8 cellular contexts compared by ENCODE assay signal in the genomic region with DNA sequence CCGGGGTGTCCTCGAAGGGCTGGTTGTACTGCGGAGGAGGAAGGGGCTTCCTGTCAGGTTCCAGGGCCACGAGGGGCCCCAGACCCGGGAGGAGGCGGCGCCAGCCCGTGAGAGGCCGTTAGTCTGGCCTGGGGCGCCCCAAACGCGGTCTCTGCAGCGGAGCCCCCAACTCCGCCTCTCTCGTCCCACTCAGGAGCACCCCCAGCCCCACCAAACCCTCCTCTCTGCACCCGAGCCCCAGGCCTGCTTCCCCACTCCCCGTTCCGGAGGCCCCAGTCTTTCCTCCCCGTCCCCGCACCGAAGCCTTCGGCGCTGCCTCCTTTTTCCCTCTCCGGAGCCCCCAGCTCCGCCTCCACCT. TPM values are rescaled to one million over a fixed set of nuclear protein-coding genes. Genes with fewer than 3 reads are reported as not detected.
A peak's percentile ranks its signal among the peaks of the same experiment; 100 is the strongest.
DNase-seq lines count a peak whose midpoint lies in the region; ATAC-seq, FAIRE-seq and TF ChIP-seq lines count a peak whose summit lies in the region.

No MANE protein-coding gene starts in this region.

- WGBS in heart right ventricle, 2 donors, result 0 to 1% methylated on average over 25 of the region's 25 CpGs
- under 1% methylated on average over 19 of the region's 25 CpGs for WGBS in HepG2 (ENCODE audit: low lambda C conversion rate)
- WGBS in upper lobe of left lung, 2 donors, result 3% methylated on average over 20 to 25 of the region's 25 CpGs

- peaks cover 2% of the 10 kb centered on the region for H3K27me3 Mint-ChIP-seq in activated T-helper 2 cell treated with anti-CD3 and anti-CD28 coated beads, Interferon-gamma antibody, Interleukin-2, Interleukin-4, amounts not matched to agents 10 μg/mL and 5 μg/mL and 100 μg/mL, durations not matched to agents 14 hours and 24 hours and 36 hours (ENCODE audit: low read depth)

- BruUV-seq in HepG2 (replicated peaks; lab: Mats Ljungman, UMichigan), result no TSS peak

- POLR2A ChIA-PET in HepG2 (lab: Yijun Ruan, JAX), result no interaction called here

- CTCF ChIA-PET in HepG2 (lab: Yijun Ruan, JAX; ENCODE audit: low intra/inter-chr PET ratio, low total read pairs), result no interaction called here

- peaks cover 3 to 28% (median 9%) of the 10 kb centered on the region in 9 donors for H3K4me1 ChIP-seq in heart right ventricle
- peaks cover 48% of the 10 kb centered on the region for H3K4me1 ChIP-seq in HepG2 (ENCODE audit: insufficient read depth, low read length)
- H3K4me1 ChIP-seq in upper lobe of left lung, result peaks cover 9 to 20% (median 11%) of the 10 kb centered on the region in 4 donors

- DNase-seq in heart right ventricle, result no peak
- DNase-seq in left ventricle myocardium superior, result no peak
- no peak for DNase-seq in activated T-helper 2 cell treated with anti-CD3 and anti-CD28 coated beads, Interferon-gamma antibody, Interleukin-2, Interleukin-4, amounts not matched to agents 10 μg/mL and 5 μg/mL and 100 μg/mL, durations not matched to agents 14 hours and 24 hours and 36 hours (ENCODE audit: low spot score)
- DNase-seq in HepG2 (ENCODE audit: low spot score), result no peak
- peak in 1 of 2 donors; percentile 65 for DNase-seq in upper lobe of left lung
- no peak for DNase-seq in iPS-NIHi11 (ENCODE audit: low spot score)
- DNase-seq in superior temporal gyrus (ENCODE audit: extremely low spot score), result no peak
- DNase-seq in GM19240 (ENCODE audit: insufficient read length, low spot score), result no peak

- H3K36me3 Mint-ChIP-seq in activated T-helper 2 cell treated with anti-CD3 and anti-CD28 coated beads, Interferon-gamma antibody, Interleukin-2, Interleukin-4, amounts not matched to agents 10 μg/mL and 5 μg/mL and 100 μg/mL, durations not matched to agents 14 hours and 24 hours and 36 hours (ENCODE audit: low read depth), result peaks cover 50% of the 10 kb centered on the region

- H3K27me3 ChIP-seq in heart right ventricle (peaks cover 0 to 17% (median 0%) of the 10 kb centered on the region in 7 donors), HepG2 (ENCODE audit: control insufficient read depth in 1 of 2, insufficient read depth in 2 of 2, low read length in 2 of 2) (peaks cover 2 to 3% of the 10 kb centered on the region in 2 experiments; a peak in 1 of 5 replicates), upper lobe of left lung (no peaks in the 10 kb centered on the region)

- H3K9me3 Mint-ChIP-seq in activated T-helper 2 cell treated with anti-CD3 and anti-CD28 coated beads, Interferon-gamma antibody, Interleukin-2, Interleukin-4, amounts not matched to agents 10 μg/mL and 5 μg/mL and 100 μg/mL, durations not matched to agents 14 hours and 24 hours and 36 hours, result no peaks in the 10 kb centered on the region

- ATAC-seq in heart right ventricle, result no peak
- no peak for ATAC-seq in left ventricle myocardium superior
- peak; percentile 5 for ATAC-seq in HepG2
- ATAC-seq in upper lobe of left lung (ENCODE audit: low FRiP score in 2 of 2), result no peak

- H3K4me3 ChIP-seq in heart right ventricle, result peak overlapping the region; percentile 46 to 86 (median 65)
- H3K4me3 ChIP-seq in HepG2 (replicated peaks in 1 of 3; ENCODE audit: insufficient read depth in 1 of 3, low read depth in 2 of 3, low read length in 3 of 3), result peak overlapping the region; percentile 95 to 100 (median 98)
- H3K4me3 ChIP-seq in upper lobe of left lung, result peak overlapping the region; percentile 66 to 86 (median 80)

- intact Hi-C loops in heart right ventricle (cut with DNase I) (no loop called here), left ventricle myocardium superior (cut with micrococcal nuclease) (no loop called here), HepG2 (cut with micrococcal nuclease; ENCODE audit: unreplicated experiment) (no loop called here)
- intact Hi-C loops in activated T-helper 2 cell treated with anti-CD3 and anti-CD28 coated beads, Interferon-gamma antibody, Interleukin-2, Interleukin-4, amounts not matched to agents 10 μg/mL and 5 μg/mL and 100 μg/mL, durations not matched to agents 14 hours and 24 hours and 36 hours (cut with micrococcal nuclease), result loop anchor here (1.0 to 5.0 kb wide), 2 partner anchors 14 to 638 kb away; partner anchors contain the start of gene MSL3B

- no peak for TF ChIP-seq POLR2A in HepG2 (IDR thresholded peaks at IDR 0.05; ENCODE audit: insufficient read depth in 1 of 2, low read depth in 2 of 2, low read length in 2 of 2)
- no peak for TF ChIP-seq POLR2A in upper lobe of left lung (IDR thresholded peaks at IDR 0.05)

- no peak for FAIRE-seq in HepG2 (lab: Jason Lieb, UNC)

- no peak for TF ChIP-seq RAD21 in HepG2 (CRISPR knock-in tag; IDR thresholded peaks at IDR 0.05)

- H3K36me3 ChIP-seq in heart right ventricle (peaks cover 0 to 21% (median 0%) of the 10 kb centered on the region in 9 donors), HepG2 (replicated peaks in 1 of 2; ENCODE audit: control insufficient read depth in 1 of 2, insufficient read depth in 2 of 2, low read length in 2 of 2) (peaks cover 14 to 34% of the 10 kb centered on the region in 2 experiments), upper lobe of left lung (no peaks in the 10 kb centered on the region)

- no peak overlapping the region for H2AFZ ChIP-seq in HepG2 (ENCODE audit: low read length)

- peak overlapping the region; percentile 97 for H3K4me3 Mint-ChIP-seq in activated T-helper 2 cell treated with anti-CD3 and anti-CD28 coated beads, Interferon-gamma antibody, Interleukin-2, Interleukin-4, amounts not matched to agents 10 μg/mL and 5 μg/mL and 100 μg/mL, durations not matched to agents 14 hours and 24 hours and 36 hours (ENCODE audit: low read depth)

- no peak for TF ChIP-seq CTCF in heart right ventricle (IDR thresholded peaks at IDR 0.05)
- no peak for TF ChIP-seq CTCF in HepG2 (CRISPR knock-in tag; IDR thresholded peaks at IDR 0.05)
- no peak for TF ChIP-seq CTCF in upper lobe of left lung (IDR thresholded peaks at IDR 0.05)

- H3K9ac ChIP-seq in HepG2 (ENCODE audit: insufficient read depth, low read depth, low read length), result peak overlapping the region; percentile 94

- peaks cover 39% of the 10 kb centered on the region for H3K79me2 ChIP-seq in HepG2 (ENCODE audit: insufficient read depth, low read length)

- H4K20me1 ChIP-seq in HepG2 (ENCODE audit: insufficient read depth, low read length), result peaks cover 7% of the 10 kb centered on the region; the same call in 1 of the 2 replicates

- in situ Hi-C loops in HepG2 (cut with HindIII; ENCODE audit: extremely low pct_ligation_motif_present, low pct_unique_long_range_greater_than_20kb), result no loop called here

- TF ChIP-seq EP300 in HepG2 (IDR thresholded peaks at IDR 0.05; ENCODE audit: low read depth in 2 of 2, low read length in 2 of 2) (no peak), HepG2 (CRISPR knock-in tag; IDR thresholded peaks at IDR 0.05; ENCODE audit: borderline replicate concordance) (no peak), upper lobe of left lung (IDR thresholded peaks at IDR 0.05) (no peak)

- H3K27ac ChIP-seq in heart right ventricle, result peak overlapping the region in 1 of 10 donors; percentile 75
- peak overlapping the region; percentile 83 for H3K27ac ChIP-seq in HepG2 (ENCODE audit: extremely low read length, insufficient read depth, low read length)
- H3K27ac ChIP-seq in upper lobe of left lung, result peak overlapping the region in 1 of 4 donors; percentile 52

- H3K4me1 Mint-ChIP-seq in activated T-helper 2 cell treated with anti-CD3 and anti-CD28 coated beads, Interferon-gamma antibody, Interleukin-2, Interleukin-4, amounts not matched to agents 10 μg/mL and 5 μg/mL and 100 μg/mL, durations not matched to agents 14 hours and 24 hours and 36 hours (ENCODE audit: low read depth), result peaks cover 50% of the 10 kb centered on the region

- H3K9me3 ChIP-seq in heart right ventricle (no peaks in the 10 kb centered on the region), HepG2 (ENCODE audit: low read length) (no peaks in the 10 kb centered on the region), upper lobe of left lung (no peaks in the 10 kb centered on the region)

- peak overlapping the region; percentile 95 for H3K27ac Mint-ChIP-seq in activated T-helper 2 cell treated with anti-CD3 and anti-CD28 coated beads, Interferon-gamma antibody, Interleukin-2, Interleukin-4, amounts not matched to agents 10 μg/mL and 5 μg/mL and 100 μg/mL, durations not matched to agents 14 hours and 24 hours and 36 hours

- peak overlapping the region; percentile 92 for H3K4me2 ChIP-seq in HepG2 (ENCODE audit: low read depth, low read length)

RNA-seq across cellular contexts. Expression of gene HJURP, which starts 0.5 kb away (rescaled TPM):
- total RNA-seq in heart right ventricle (1 to 10 TPM in 2 of 10 donors, under 1 TPM in 4, not detected in 4; 0.24 to 2.9 (median 0.45) TPM), left ventricle myocardium superior (0.52 TPM), HepG2 (2016; rRNA removed; fragmentation: Illumina TruSeq; extraction: Trizol) (36.3 and 45.9 TPM in 2 replicates), upper lobe of left lung (1 to 10 TPM in 4 of 6 donors, under 1 TPM in 1, not detected in 1; 0.98 to 3.2 (median 1.3) TPM)
- polyA plus RNA-seq in heart right ventricle (under 1 TPM; 0.22 to 0.28 TPM), HepG2 (2011; rRNA removed) (26.0 and 43.9 TPM in 2 replicates)
- 50.5 and 52.4 TPM in 2 replicates for total RNA-seq in activated T-helper 2 cell treated with anti-CD3 and anti-CD28 coated beads, Interferon-gamma antibody, Interleukin-2, Interleukin-4, amounts not matched to agents 10 μg/mL and 5 μg/mL and 100 μg/mL, durations not matched to agents 14 hours and 24 hours and 36 hours
- total RNA-seq in HepG2 (2016; cell fraction: cytosol; rRNA removed; fragmentation: Illumina TruSeq; extraction: Trizol; ENCODE audit: low read depth), result 12.1 and 14.1 TPM in 2 replicates
- total RNA-seq in HepG2 (2016; cell fraction: insoluble cytoplasmic fraction; rRNA removed; fragmentation: Illumina TruSeq; extraction: Trizol), result 35.1 and 51.2 TPM in 2 replicates
- total RNA-seq in HepG2 (2016; cell fraction: membrane; rRNA removed; fragmentation: Illumina TruSeq; extraction: Trizol), result 26.8 and 29.4 TPM in 2 replicates
- total RNA-seq in HepG2 (2016; cell fraction: nucleus; rRNA removed; fragmentation: Illumina TruSeq; extraction: Trizol), result 33.4 and 36.8 TPM in 2 replicates
- 14.5 and 27.5 TPM in 2 replicates for polyA plus RNA-seq in HepG2 (2011; cell fraction: cytosol; rRNA removed)
- polyA plus RNA-seq in HepG2 (2011; cell fraction: nucleus; rRNA removed), result 39.6 and 70.3 TPM in 2 replicates
- polyA plus RNA-seq in HepG2 (2012), result 7.6 and 21.0 TPM in 2 replicates
- 2.9 and 3.6 TPM in 2 replicates for polyA plus RNA-seq in HepG2 (2016; cell fraction: cytosol; fragmentation: Illumina TruSeq; extraction: Trizol; ENCODE audit: low read depth)
- 43.4 and 45.0 TPM in 2 replicates for polyA plus RNA-seq in HepG2 (2016; cell fraction: insoluble cytoplasmic fraction; fragmentation: Illumina TruSeq; extraction: Trizol; ENCODE audit: low read depth)
- polyA plus RNA-seq in HepG2 (2016; cell fraction: membrane; fragmentation: Illumina TruSeq; extraction: Trizol; ENCODE audit: low read depth), result 5.8 and 7.3 TPM in 2 replicates
- polyA plus RNA-seq in HepG2 (2016; cell fraction: nucleus; fragmentation: Illumina TruSeq; extraction: Trizol; ENCODE audit: insufficient read depth, low read depth), result 88.1 and 90.3 TPM in 2 replicates
- 91.3 and 113 TPM in 2 replicates for polyA minus RNA-seq in HepG2 (2011; rRNA and poly(A)+ RNA removed; ENCODE audit: low replicate concordance)
- 17.1 and 31.6 TPM in 2 replicates for polyA minus RNA-seq in HepG2 (2011; cell fraction: cytosol; rRNA and poly(A)+ RNA removed)
- 19.5 and 34.5 TPM in 2 replicates for polyA minus RNA-seq in HepG2 (2011; cell fraction: nucleus; rRNA and poly(A)+ RNA removed)
